13 cellular contexts compared by ENCODE assay signal in the genomic region with DNA sequence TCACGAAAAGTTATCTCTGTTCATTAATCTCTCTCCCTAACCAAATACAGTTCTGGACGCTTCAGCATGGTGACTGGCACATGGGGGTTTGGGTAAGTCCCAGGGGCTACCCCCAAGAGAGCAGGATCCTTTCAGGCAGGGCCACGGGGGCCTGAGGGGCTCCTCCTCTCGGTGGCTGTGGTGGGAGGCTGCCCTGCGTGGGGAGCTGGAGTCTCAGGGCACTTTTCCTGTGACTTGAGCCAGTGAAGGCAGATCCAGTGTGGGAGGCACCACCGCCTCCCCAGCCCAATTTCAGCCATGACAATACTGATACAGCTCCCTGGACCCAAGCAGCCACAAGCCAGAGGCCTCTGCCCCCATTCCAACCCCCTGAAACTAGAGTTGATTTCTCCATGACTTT. TPM values are rescaled to one million over a fixed set of nuclear protein-coding genes. Genes with fewer than 3 reads are reported as not detected.
A peak's percentile ranks its signal among the peaks of the same experiment; 100 is the strongest.
DNase-seq lines count a peak whose midpoint lies in the region; ATAC-seq, FAIRE-seq and TF ChIP-seq lines count a peak whose summit lies in the region.
"Had no signal": no experiment of that assay in that cellular context is flagged by ENCODE, and none has a peak within 500 bp of the region (broad histone marks: within the 10 kb centered on the region; RNA-seq: fewer than 3 reads in every experiment).

No MANE protein-coding gene starts in this region.

- H3K27me3 Mint-ChIP-seq in activated CD8-positive, alpha-beta T cell treated with anti-CD3 and anti-CD28 coated beads for 36 hours: no peaks in the 10 kb centered on the region

- no peak overlapping the region for H3K27ac ChIP-seq in HepG2 (ENCODE audit: extremely low read length, insufficient read depth, low read length)
- H3K27ac ChIP-seq in right lobe of liver: no peak overlapping the region
- peak overlapping the region; percentile 17 for H3K27ac ChIP-seq in mesenchymal stem cell (ENCODE audit: low read length, poor library complexity, severe bottlenecking)
- H3K27ac ChIP-seq in vagina: peak overlapping the region; percentile 95
- H3K27ac ChIP-seq in WERI-Rb-1: no peak overlapping the region
- H3K27ac ChIP-seq: KMS-11 had no signal

- H3K4me3 ChIP-seq in HepG2 (replicated peaks in 1 of 3; ENCODE audit: insufficient read depth in 1 of 3, low read depth in 2 of 3, low read length in 3 of 3) (peak overlapping the region in 1 of 3 experiments; percentile 28; a peak in 1 of 6 replicates), right lobe of liver (no peak overlapping the region), mesenchymal stem cell (ENCODE audit: insufficient read depth in 1 of 2, low read depth in 1 of 2, low read length in 2 of 2) (no peak overlapping the region), vagina (no peak overlapping the region), WERI-Rb-1 (ENCODE audit: low read depth, low read length) (no peak overlapping the region)

- H3K4me3 Mint-ChIP-seq in activated CD8-positive, alpha-beta T cell treated with anti-CD3 and anti-CD28 coated beads for 36 hours: peak overlapping the region; percentile 72

- H3K4me2 ChIP-seq in HepG2 (ENCODE audit: low read depth, low read length): peak overlapping the region; percentile 43
- H3K4me2 ChIP-seq in mesenchymal stem cell (ENCODE audit: low read length, poor library complexity, severe bottlenecking): no peak overlapping the region

- H2BK120ac ChIP-seq in mesenchymal stem cell (ENCODE audit: low read depth, low read length): no peak overlapping the region

- 41% methylated on average over 6 of the region's 6 CpGs for WGBS in HepG2 (ENCODE audit: low lambda C conversion rate)
- 89% methylated on average over 3 of the region's 6 CpGs for WGBS in right lobe of liver (ENCODE audit: insufficient coverage, low coverage, low lambda C conversion rate, missing lambda C conversion rate)
- WGBS in mesenchymal stem cell: 94% methylated on average over 6 of the region's 6 CpGs

- H3K14ac ChIP-seq in mesenchymal stem cell (ENCODE audit: low read length in 2 of 2): no peak overlapping the region

- peaks cover 30% of the 10 kb centered on the region for H3K4me1 Mint-ChIP-seq in activated CD8-positive, alpha-beta T cell treated with anti-CD3 and anti-CD28 coated beads for 36 hours (ENCODE audit: low read depth)

- DNase-seq in HepG2 (ENCODE audit: low spot score) (no peak), right lobe of liver (no peak), mesenchymal stem cell (no peak), vagina (ENCODE audit: extremely low spot score in 2 of 2) (no peak), WERI-Rb-1 (no peak), NCI-H187 (lab: John Stamatoyannopoulos, UW) (no peak)
- no peak for DNase-seq in activated CD8-positive, alpha-beta T cell treated with anti-CD3 and anti-CD28 coated beads for 36 hours
- no peak for DNase-seq in stimulated activated CD4-positive, alpha-beta T cell treated with anti-CD3 and anti-CD28 coated beads, Interleukin-4, amount 100 ng/mL, for 4 hours
- DNase-seq: GOT3, NCI-H2029 treated with DMSO at 0.1 percent for 48 hours, sigmoid colon, uterus had no signal

- no peak for TF ChIP-seq RAD21 in HepG2 (CRISPR knock-in tag; IDR thresholded peaks at IDR 0.05)

- H2BK12ac ChIP-seq in mesenchymal stem cell (ENCODE audit: low read length in 2 of 2): peak overlapping the region in 1 of 2 experiments; percentile 83

- TF ChIP-seq POLR2A in HepG2 (IDR thresholded peaks at IDR 0.05; ENCODE audit: insufficient read depth in 1 of 2, low read depth in 2 of 2, low read length in 2 of 2): no peak
- no peak for TF ChIP-seq POLR2A in right lobe of liver (IDR thresholded peaks at IDR 0.05)
- TF ChIP-seq POLR2A in vagina (IDR thresholded peaks at IDR 0.05): no peak

- in situ Hi-C loops in HepG2 (cut with HindIII; ENCODE audit: extremely low pct_ligation_motif_present, low pct_unique_long_range_greater_than_20kb): no loop called here

- no peak for TF ChIP-seq EP300 in HepG2 (IDR thresholded peaks at IDR 0.05; ENCODE audit: low read depth in 2 of 2, low read length in 2 of 2)
- no peak for TF ChIP-seq EP300 in HepG2 (CRISPR knock-in tag; IDR thresholded peaks at IDR 0.05; ENCODE audit: borderline replicate concordance)

- H3K79me2 ChIP-seq in HepG2 (ENCODE audit: insufficient read depth, low read length): peaks cover 31% of the 10 kb centered on the region

- no peak overlapping the region for H3K23ac ChIP-seq in mesenchymal stem cell (ENCODE audit: low read length in 2 of 2)

- POLR2A ChIA-PET in HepG2 (lab: Yijun Ruan, JAX): interaction anchor here (1.1 kb wide), 1 partner anchor 70 kb away, joined by 3 read pairs; no protein-coding TSS in a partner anchor
- POLR2A ChIA-PET in activated CD8-positive, alpha-beta T cell treated with anti-CD3 and anti-CD28 coated beads for 36 hours (lab: Charles Lee): interaction anchor here (0.7 to 1.2 kb wide), 5 partner anchors 13 to 137 kb away, joined by 3 to 5 read pairs (median 3); a partner anchor contains a TSS

- H3K27me3 ChIP-seq in HepG2 (ENCODE audit: control insufficient read depth in 1 of 2, insufficient read depth in 2 of 2, low read length in 2 of 2) (no peaks in the 10 kb centered on the region), right lobe of liver (no peaks in the 10 kb centered on the region), mesenchymal stem cell (ENCODE audit: control insufficient read depth in 1 of 2, insufficient read depth in 1 of 2, low read length in 2 of 2) (no peaks in the 10 kb centered on the region), vagina (no peaks in the 10 kb centered on the region), WERI-Rb-1 (ENCODE audit: insufficient read depth, low read depth, severe bottlenecking) (no peaks in the 10 kb centered on the region)
- H3K27me3 ChIP-seq: sigmoid colon, uterus had no signal

- H3K36me3 ChIP-seq in HepG2 (replicated peaks in 1 of 2; ENCODE audit: control insufficient read depth in 1 of 2, insufficient read depth in 2 of 2, low read length in 2 of 2) (no peaks in the 10 kb centered on the region), right lobe of liver (no peaks in the 10 kb centered on the region), mesenchymal stem cell (ENCODE audit: control insufficient read depth in 1 of 2, insufficient read depth in 2 of 2, low read depth in 1 of 2, low read length in 2 of 2) (peaks cover 4 to 23% of the 10 kb centered on the region in 2 experiments), vagina (no peaks in the 10 kb centered on the region), WERI-Rb-1 (no peaks in the 10 kb centered on the region)
- H3K36me3 ChIP-seq: sigmoid colon, uterus had no signal

- H2BK5ac ChIP-seq in mesenchymal stem cell (ENCODE audit: low read depth, low read length, poor library complexity, severe bottlenecking): peak overlapping the region; percentile 36

- no peak for FAIRE-seq in HepG2 (lab: Jason Lieb, UNC)

- TF ChIP-seq CTCF in HepG2 (CRISPR knock-in tag; IDR thresholded peaks at IDR 0.05) (no peak), right lobe of liver (IDR thresholded peaks at IDR 0.05) (no peak), vagina (IDR thresholded peaks at IDR 0.05) (no peak), WERI-Rb-1 (IDR thresholded peaks at IDR 0.05; ENCODE audit: low read depth, low read length) (no peak)
- no peak for TF ChIP-seq CTCF in activated CD8-positive, alpha-beta T cell treated with anti-CD3 and anti-CD28 coated beads for 36 hours (IDR thresholded peaks at IDR 0.05)

- H2AFZ ChIP-seq in HepG2 (ENCODE audit: low read length): no peak overlapping the region
- no peak overlapping the region for H2AFZ ChIP-seq in mesenchymal stem cell (ENCODE audit: low read depth, low read length)

- no peak overlapping the region for H4K8ac ChIP-seq in mesenchymal stem cell (ENCODE audit: low read length)

- H4K91ac ChIP-seq in mesenchymal stem cell (ENCODE audit: low read length): no peak overlapping the region

- CTCF ChIA-PET in HepG2 (lab: Yijun Ruan, JAX; ENCODE audit: low intra/inter-chr PET ratio, low total read pairs): no interaction called here
- CTCF ChIA-PET in activated CD8-positive, alpha-beta T cell treated with anti-CD3 and anti-CD28 coated beads for 36 hours (lab: Charles Lee): interaction anchor here (1.1 kb wide), 1 partner anchor 20 kb away, joined by 3 read pairs; no protein-coding TSS in a partner anchor

- ATAC-seq in HepG2 (no peak), right lobe of liver (no peak)
- ATAC-seq in activated CD8-positive, alpha-beta T cell treated with anti-CD3 and anti-CD28 coated beads for 36 hours: no peak

- H3K9me3 Mint-ChIP-seq in activated CD8-positive, alpha-beta T cell treated with anti-CD3 and anti-CD28 coated beads for 36 hours: no peaks in the 10 kb centered on the region

- intact Hi-C loops in HepG2 (cut with micrococcal nuclease; ENCODE audit: unreplicated experiment): no loop called here
- intact Hi-C loops in right lobe of liver (cut with DNase I): no loop called here
- intact Hi-C loops in activated CD8-positive, alpha-beta T cell treated with anti-CD3 and anti-CD28 coated beads for 36 hours (cut with micrococcal nuclease): no loop called here
- intact Hi-C loops in vagina (cut with DNase I): no loop called here

- no peaks in the 10 kb centered on the region for H3K79me1 ChIP-seq in mesenchymal stem cell (replicated peaks; ENCODE audit: low read length, poor library complexity, severe bottlenecking)

- H3K36me3 Mint-ChIP-seq in activated CD8-positive, alpha-beta T cell treated with anti-CD3 and anti-CD28 coated beads for 36 hours (ENCODE audit: low read depth): peaks cover 5% of the 10 kb centered on the region

- H3K4ac ChIP-seq in mesenchymal stem cell (ENCODE audit: low read depth in 1 of 2, low read length in 2 of 2): no peak overlapping the region

- H3K9ac ChIP-seq in HepG2 (ENCODE audit: insufficient read depth, low read depth, low read length): no peak overlapping the region
- H3K9ac ChIP-seq in mesenchymal stem cell (ENCODE audit: low read length): no peak overlapping the region
- H3K9ac ChIP-seq: KMS-11 had no signal

- H3K9me3 ChIP-seq in HepG2 (ENCODE audit: low read length) (no peaks in the 10 kb centered on the region), right lobe of liver (no peaks in the 10 kb centered on the region), mesenchymal stem cell (ENCODE audit: control insufficient read depth, low read length) (no peaks in the 10 kb centered on the region), vagina (no peaks in the 10 kb centered on the region), WERI-Rb-1 (ENCODE audit: severe bottlenecking) (no peaks in the 10 kb centered on the region)
- H3K9me3 ChIP-seq: sigmoid colon, uterus had no signal

- H3K27ac Mint-ChIP-seq in activated CD8-positive, alpha-beta T cell treated with anti-CD3 and anti-CD28 coated beads for 36 hours: peak overlapping the region; percentile 74

- H2BK15ac ChIP-seq in mesenchymal stem cell (ENCODE audit: low read depth, poor library complexity, severe bottlenecking): no peak overlapping the region

- H3K4me1 ChIP-seq in HepG2 (ENCODE audit: insufficient read depth, low read length): peaks cover 50% of the 10 kb centered on the region
- H3K4me1 ChIP-seq in right lobe of liver: peaks cover 0 to 22% (median 11%) of the 10 kb centered on the region in 4 donors
- H3K4me1 ChIP-seq in mesenchymal stem cell (ENCODE audit: control insufficient read depth, insufficient read depth, low read depth, low read length): peaks cover 50% of the 10 kb centered on the region
- H3K4me1 ChIP-seq in vagina: peaks cover 57% of the 10 kb centered on the region

- no TSS peak for BruUV-seq in HepG2 (replicated peaks; lab: Mats Ljungman, UMichigan)

- no peak overlapping the region for H3K18ac ChIP-seq in mesenchymal stem cell (ENCODE audit: low read depth in 1 of 2, low read length in 2 of 2)

- H2AK5ac ChIP-seq in mesenchymal stem cell (ENCODE audit: low read length, severe bottlenecking): peak overlapping the region; percentile 87

- no peaks in the 10 kb centered on the region; the same call in 1 of the 2 replicates for H4K20me1 ChIP-seq in HepG2 (ENCODE audit: insufficient read depth, low read length)

RNA-seq across cellular contexts. Expression of a gene that starts 1.0 kb away (rescaled TPM):
- total RNA-seq in HepG2 (2016; rRNA removed; fragmentation: Illumina TruSeq; extraction: Trizol) (5.8 and 10.4 TPM in 2 replicates), right lobe of liver (10 to 100 TPM; 21.5 to 54.4 (median 25.5) TPM), vagina (54.0 TPM)
- 3.3 and 3.8 TPM in 2 replicates for total RNA-seq in HepG2 (2016; cell fraction: cytosol; rRNA removed; fragmentation: Illumina TruSeq; extraction: Trizol; ENCODE audit: low read depth)
- total RNA-seq in HepG2 (2016; cell fraction: insoluble cytoplasmic fraction; rRNA removed; fragmentation: Illumina TruSeq; extraction: Trizol): 6.5 and 12.4 TPM in 2 replicates
- 7.7 and 8.1 TPM in 2 replicates for total RNA-seq in HepG2 (2016; cell fraction: membrane; rRNA removed; fragmentation: Illumina TruSeq; extraction: Trizol)
- 10.4 and 12.1 TPM in 2 replicates for total RNA-seq in HepG2 (2016; cell fraction: nucleus; rRNA removed; fragmentation: Illumina TruSeq; extraction: Trizol)
- 8.6 and 10.8 TPM in 2 replicates for polyA plus RNA-seq in HepG2 (2011; rRNA removed)
- polyA plus RNA-seq in HepG2 (2011; cell fraction: cytosol; rRNA removed): 4.1 and 8.0 TPM in 2 replicates
- polyA plus RNA-seq in HepG2 (2011; cell fraction: nucleus; rRNA removed): 53.6 and 82.3 TPM in 2 replicates
- 10.8 and 11.3 TPM in 2 replicates for polyA plus RNA-seq in HepG2 (2012)
- 1.0 and 1.1 TPM in 2 replicates for polyA plus RNA-seq in HepG2 (2016; cell fraction: cytosol; fragmentation: Illumina TruSeq; extraction: Trizol; ENCODE audit: low read depth)
- polyA plus RNA-seq in HepG2 (2016; cell fraction: insoluble cytoplasmic fraction; fragmentation: Illumina TruSeq; extraction: Trizol; ENCODE audit: low read depth): 6.7 and 7.7 TPM in 2 replicates
- 2.8 and 3.4 TPM in 2 replicates for polyA plus RNA-seq in HepG2 (2016; cell fraction: membrane; fragmentation: Illumina TruSeq; extraction: Trizol; ENCODE audit: low read depth)
- 33.1 and 36.3 TPM in 2 replicates for polyA plus RNA-seq in HepG2 (2016; cell fraction: nucleus; fragmentation: Illumina TruSeq; extraction: Trizol; ENCODE audit: insufficient read depth, low read depth)
- polyA minus RNA-seq in HepG2 (2011; rRNA and poly(A)+ RNA removed; ENCODE audit: low replicate concordance): 21.5 and 30.2 TPM in 2 replicates
- polyA minus RNA-seq in HepG2 (2011; cell fraction: cytosol; rRNA and poly(A)+ RNA removed): 9.8 and 12.0 TPM in 2 replicates
- 13.0 and 13.4 TPM in 2 replicates for polyA minus RNA-seq in HepG2 (2011; cell fraction: nucleus; rRNA and poly(A)+ RNA removed)
- 10 to 100 TPM; 41.7 to 42.0 TPM for total RNA-seq in activated CD8-positive, alpha-beta T cell treated with anti-CD3 and anti-CD28 coated beads for 36 hours
- 32.3 TPM for polyA plus RNA-seq in mesenchymal stem cell (2013, experiment 1 of 2)
- polyA plus RNA-seq in mesenchymal stem cell (2013, experiment 2 of 2): 31.7 TPM

RNA-seq across cellular contexts. Expression of a gene that starts 30.6 kb away (rescaled TPM):
- total RNA-seq in HepG2 (2016; rRNA removed; fragmentation: Illumina TruSeq; extraction: Trizol) (28.4 and 43.6 TPM in 2 replicates), right lobe of liver (10 to 100 TPM; 23.8 to 34.0 (median 29.5) TPM), vagina (54.5 TPM)
- total RNA-seq in HepG2 (2016; cell fraction: cytosol; rRNA removed; fragmentation: Illumina TruSeq; extraction: Trizol; ENCODE audit: low read depth): 18.3 and 20.2 TPM in 2 replicates
- 23.3 and 42.4 TPM in 2 replicates for total RNA-seq in HepG2 (2016; cell fraction: insoluble cytoplasmic fraction; rRNA removed; fragmentation: Illumina TruSeq; extraction: Trizol)
- 47.5 and 49.4 TPM in 2 replicates for total RNA-seq in HepG2 (2016; cell fraction: membrane; rRNA removed; fragmentation: Illumina TruSeq; extraction: Trizol)
- 33.1 and 35.0 TPM in 2 replicates for total RNA-seq in HepG2 (2016; cell fraction: nucleus; rRNA removed; fragmentation: Illumina TruSeq; extraction: Trizol)
- 27.5 and 40.8 TPM in 2 replicates for polyA plus RNA-seq in HepG2 (2011; rRNA removed)
- 31.3 and 45.7 TPM in 2 replicates for polyA plus RNA-seq in HepG2 (2011; cell fraction: cytosol; rRNA removed)
- 143 and 178 TPM in 2 replicates for polyA plus RNA-seq in HepG2 (2011; cell fraction: nucleus; rRNA removed)
- 38.3 and 41.3 TPM in 2 replicates for polyA plus RNA-seq in HepG2 (2012)
- 12.4 and 14.0 TPM in 2 replicates for polyA plus RNA-seq in HepG2 (2016; cell fraction: cytosol; fragmentation: Illumina TruSeq; extraction: Trizol; ENCODE audit: low read depth)
- 24.8 and 28.5 TPM in 2 replicates for polyA plus RNA-seq in HepG2 (2016; cell fraction: insoluble cytoplasmic fraction; fragmentation: Illumina TruSeq; extraction: Trizol; ENCODE audit: low read depth)
- 31.5 and 34.3 TPM in 2 replicates for polyA plus RNA-seq in HepG2 (2016; cell fraction: membrane; fragmentation: Illumina TruSeq; extraction: Trizol; ENCODE audit: low read depth)
- 76.9 and 78.9 TPM in 2 replicates for polyA plus RNA-seq in HepG2 (2016; cell fraction: nucleus; fragmentation: Illumina TruSeq; extraction: Trizol; ENCODE audit: insufficient read depth, low read depth)
- 2.2 and 54.9 TPM in 2 replicates for polyA minus RNA-seq in HepG2 (2011; rRNA and poly(A)+ RNA removed; ENCODE audit: low replicate concordance)
- polyA minus RNA-seq in HepG2 (2011; cell fraction: cytosol; rRNA and poly(A)+ RNA removed): 24.1 and 27.3 TPM in 2 replicates
- 21.8 and 30.2 TPM in 2 replicates for polyA minus RNA-seq in HepG2 (2011; cell fraction: nucleus; rRNA and poly(A)+ RNA removed)
- 10 to 100 TPM; 55.1 to 58.0 TPM for total RNA-seq in activated CD8-positive, alpha-beta T cell treated with anti-CD3 and anti-CD28 coated beads for 36 hours
- 31.4 TPM for polyA plus RNA-seq in mesenchymal stem cell (2013, experiment 1 of 2)
- polyA plus RNA-seq in mesenchymal stem cell (2013, experiment 2 of 2): 31.8 TPM

Comparison
In these comparisons a context has a peak if more than half of its experiments do, and no peak if none do; other contexts are left out.
1. H3K27ac ChIP-seq: peak in mesenchymal stem cell (single experiment) and vagina (single experiment); none in HepG2 (single experiment), right lobe of liver (0 of 3) and WERI-Rb-1 (single experiment).